Comparison of ENCODE assay signal across 9 cellular contexts in genomic region chr3:159861369-159861987, GRCh38. TPM values are rescaled to one million over a fixed set of nuclear protein-coding genes. Genes with fewer than 3 reads are reported as not detected.
DNase-seq lines count a peak whose midpoint lies in the region; ATAC-seq, FAIRE-seq and TF ChIP-seq lines count a peak whose summit lies in the region.
"Had no signal": no experiment of that assay in that cellular context is flagged by ENCODE, and none has a peak within 500 bp of the region (broad histone marks: within the 10 kb centered on the region; RNA-seq: fewer than 3 reads in every experiment).

No MANE protein-coding gene starts in this region.

- peak overlapping the region; percentile 85 for H3K27ac ChIP-seq in endothelial cell of umbilical vein (ENCODE audit: insufficient read depth, low read depth, low read length)

- BruUV-seq in endothelial cell of umbilical vein (replicated peaks; lab: Mats Ljungman, UMichigan): no TSS peak

- no peak overlapping the region for H2AFZ ChIP-seq in endothelial cell of umbilical vein (ENCODE audit: low read depth, low read length)

- H3K4me3 ChIP-seq in endothelial cell of umbilical vein (replicated peaks in 1 of 3; ENCODE audit: insufficient read depth in 1 of 3, low read depth in 1 of 3, low read length in 3 of 3): no peak overlapping the region

- H3K9me1 ChIP-seq in endothelial cell of umbilical vein (replicated peaks; ENCODE audit: control insufficient read depth, extremely low read depth, insufficient read depth, low read length): no peaks in the 10 kb centered on the region

- DNase-seq in ELR (ENCODE audit: low read depth) (peak; percentile 36), endothelial cell of umbilical vein (ENCODE audit: low read depth, low spot score) (peak; percentile 71), T-helper 17 cell (no peak), HK-2 (ENCODE audit: unreplicated experiment) (no peak), germinal center (ENCODE audit: low spot score) (no peak), RCC 7860 (ENCODE audit: low spot score) (no peak)
- DNase-seq: left colon had no signal

- H3K36me3 Mint-ChIP-seq in T-helper 17 cell (ENCODE audit: low read depth): peaks cover 2% of the 10 kb centered on the region

- peaks cover 74% of the 10 kb centered on the region for H3K79me2 ChIP-seq in endothelial cell of umbilical vein (ENCODE audit: control insufficient read depth, insufficient read depth, low read length)

- H4K20me1 ChIP-seq in endothelial cell of umbilical vein (replicated peaks; ENCODE audit: control insufficient read depth, extremely low read depth, insufficient read depth, low read length): no peaks in the 10 kb centered on the region

- H3K4me3 Mint-ChIP-seq in T-helper 17 cell: no peak overlapping the region

- no peaks in the 10 kb centered on the region for H3K9me3 ChIP-seq in endothelial cell of umbilical vein (replicated peaks; ENCODE audit: control insufficient read depth, insufficient read depth, low read length)
- no peaks in the 10 kb centered on the region for H3K9me3 ChIP-seq in T-helper 17 cell (ENCODE audit: control insufficient read depth, low read length, poor library complexity, severe bottlenecking)

- dilution Hi-C loops in endothelial cell of umbilical vein (cut with MboI; ENCODE audit: extremely low pct_ligation_motif_present, low sequenced_read_pairs): no loop called here

- peak overlapping the region; percentile 12 for H3K4me2 ChIP-seq in endothelial cell of umbilical vein (ENCODE audit: insufficient read depth, low read length)

- POLR2A ChIA-PET in endothelial cell of umbilical vein (lab: Charles Lee): no interaction called here

- peaks cover 61% of the 10 kb centered on the region for H3K4me1 ChIP-seq in endothelial cell of umbilical vein (ENCODE audit: control insufficient read depth, extremely low read depth, insufficient read depth, low read length)

- H3K4me1 Mint-ChIP-seq in T-helper 17 cell: peaks cover 3% of the 10 kb centered on the region

- intact Hi-C loops in endothelial cell of umbilical vein (cut with micrococcal nuclease): no loop called here

- TF ChIP-seq CTCF in endothelial cell of umbilical vein (IDR thresholded peaks at IDR 0.05; ENCODE audit: extremely low read depth in 1 of 2, insufficient read depth in 1 of 2, low read depth in 1 of 2, low read length in 2 of 2): no peak

- no peak overlapping the region for H3K27ac Mint-ChIP-seq in T-helper 17 cell

- no peak for TF ChIP-seq POLR2A in endothelial cell of umbilical vein (IDR thresholded peaks at IDR 0.05; ENCODE audit: low read depth, low read length)

- no peaks in the 10 kb centered on the region for H3K27me3 ChIP-seq in endothelial cell of umbilical vein (ENCODE audit: control insufficient read depth in 2 of 2, insufficient read depth in 2 of 2, low read length in 2 of 2)

- peaks cover 39% of the 10 kb centered on the region for H3K27me3 Mint-ChIP-seq in T-helper 17 cell

- ATAC-seq in GM19467 (IDR thresholded peaks at IDR 0.05; ENCODE audit: unreplicated experiment) (peak; percentile 55), HG03108 (IDR thresholded peaks at IDR 0.05; ENCODE audit: unreplicated experiment) (peak; percentile 74), T-helper 17 cell (no peak)
- ATAC-seq: left colon had no signal

- CTCF ChIA-PET in endothelial cell of umbilical vein (lab: Charles Lee): interaction anchor here (5.8 to 9.7 kb wide), 2 partner anchors 22 kb away, joined by 48 to 74 read pairs; no protein-coding TSS in a partner anchor

- H3K36me3 ChIP-seq in endothelial cell of umbilical vein (ENCODE audit: control insufficient read depth in 2 of 2, extremely low read depth in 1 of 2, insufficient read depth in 2 of 2, low read length in 2 of 2): no peaks in the 10 kb centered on the region

- FAIRE-seq in endothelial cell of umbilical vein (lab: Jason Lieb, UNC) (peak; percentile 62), RCC 7860 (lab: Jason Lieb, UNC) (no peak)

- peak overlapping the region; percentile 46 for H3K9ac ChIP-seq in endothelial cell of umbilical vein (replicated peaks; ENCODE audit: extremely low read depth, insufficient read depth, low read length)

TF ChIP-seq in endothelial cell of umbilical vein, 7 proteins besides CTCF, POLR2A, EP300 and RAD21:
- TF ChIP-seq EZH2 (IDR thresholded peaks at IDR 0.05; ENCODE audit: borderline replicate concordance, low read depth, low read length, severe bottlenecking) (no peak), JUN (IDR thresholded peaks at IDR 0.05; ENCODE audit: borderline replicate concordance, insufficient read depth, insufficient read length, low read depth) (no peak), POLR2AphosphoS5 (IDR thresholded peaks at IDR 0.05; ENCODE audit: insufficient read depth, low read depth, low read length) (no peak), MYC (IDR thresholded peaks at IDR 0.05; ENCODE audit: low read depth, low read length) (no peak), GATA2 (IDR thresholded peaks at IDR 0.05; ENCODE audit: insufficient read depth, insufficient read length, low read depth, low read length) (no peak), FOS (IDR thresholded peaks at IDR 0.05; ENCODE audit: borderline replicate concordance, insufficient read depth, low read length) (peak; percentile 41)
- TF ChIP-seq, protein P1, sequence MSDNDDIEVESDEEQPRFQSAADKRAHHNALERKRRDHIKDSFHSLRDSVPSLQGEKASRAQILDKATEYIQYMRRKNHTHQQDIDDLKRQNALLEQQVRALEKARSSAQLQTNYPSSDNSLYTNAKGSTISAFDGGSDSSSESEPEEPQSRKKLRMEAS (IDR thresholded peaks at IDR 0.05; ENCODE audit: insufficient read depth, insufficient read length): no peak

RNA-seq across cellular contexts. Expression of gene SCHIP1, which starts 21.8 kb away (rescaled TPM):
- total RNA-seq in endothelial cell of umbilical vein (23.1 and 34.5 TPM in 2 replicates), T-helper 17 cell (not detected)
- polyA plus RNA-seq in endothelial cell of umbilical vein: 9.4 and 16.9 TPM in 2 replicates
- 17.9 and 20.5 TPM in 2 replicates for polyA plus RNA-seq in endothelial cell of umbilical vein (2011; cell fraction: cytosol; rRNA removed)
- polyA plus RNA-seq in endothelial cell of umbilical vein (2011; cell fraction: nucleus; rRNA removed): 44.2 and 53.9 TPM in 2 replicates
- 15.5 and 20.4 TPM in 2 replicates for polyA plus RNA-seq in endothelial cell of umbilical vein (2012)
- 19.9 and 28.8 TPM in 2 replicates for polyA minus RNA-seq in endothelial cell of umbilical vein
- not detected for polyA minus RNA-seq in endothelial cell of umbilical vein (2011; cell fraction: cytosol; rRNA and poly(A)+ RNA removed)
- polyA minus RNA-seq in endothelial cell of umbilical vein (2011; cell fraction: nucleus; rRNA and poly(A)+ RNA removed): 48.3 and 71.4 TPM in 2 replicates

Comparison
In these comparisons a context has a peak if more than half of its experiments do, and no peak if none do; other contexts are left out.
1. DNase-seq: peak in ELR (single experiment) and endothelial cell of umbilical vein (single experiment); none in T-helper 17 cell (0 of 3), HK-2 (single experiment), germinal center (single experiment) and RCC 7860 (single experiment).
2. RNA of gene SCHIP1, which starts 21.8 kb away (total RNA-seq): 23.1 to 34.5 TPM in endothelial cell of umbilical vein; not detected in T-helper 17 cell; every median in the first group is over 10 times any median in the second.